Comparison of ENCODE assay signal across 10 cellular contexts in genomic region chr17:57927048-57927723, GRCh38. TPM values are rescaled to one million over a fixed set of nuclear protein-coding genes. Genes with fewer than 3 reads are reported as not detected.
DNase-seq lines count a peak whose midpoint lies in the region; ATAC-seq and TF ChIP-seq lines count a peak whose summit lies in the region.
"Had no signal": no experiment of that assay in that cellular context is flagged by ENCODE, and none has a peak within 500 bp of the region (broad histone marks: within the 10 kb centered on the region; RNA-seq: fewer than 3 reads in every experiment).

No MANE protein-coding gene starts in this region.

- H3K27ac ChIP-seq in PC-3 (ENCODE audit: low read length): peak overlapping the region; percentile 68
- no peak overlapping the region for H3K27ac ChIP-seq in naive thymus-derived CD4-positive, alpha-beta T cell (ENCODE audit: low read depth, low read length)
- H3K27ac ChIP-seq: neutrophil had no signal

- no peak overlapping the region for H3K4me3 ChIP-seq in PC-3 (ENCODE audit: low read length)
- H3K4me3 ChIP-seq in fibroblast of pulmonary artery (replicated peaks; ENCODE audit: low read depth, low read length): no peak overlapping the region
- H3K4me3 ChIP-seq in naive thymus-derived CD4-positive, alpha-beta T cell (ENCODE audit: low read length): no peak overlapping the region

- H4K20me1 ChIP-seq in PC-3 (ENCODE audit: low read length): no peaks in the 10 kb centered on the region

- POLR2A ChIA-PET in PC-3 (lab: Charles Lee; ENCODE audit: unreplicated experiment): interaction anchor here (0.6 to 1.1 kb wide), 2 partner anchors 27 to 71 kb away, joined by 3 to 4 read pairs; no protein-coding TSS in a partner anchor
- POLR2A ChIA-PET in naive thymus-derived CD4-positive, alpha-beta T cell (lab: Charles Lee): interaction anchor here (0.8 kb wide), 1 partner anchor 238 kb away, joined by 3 read pairs; no protein-coding TSS in a partner anchor

- DNase-seq in H4 (ENCODE audit: low spot score) (peak; percentile 75), PC-3 (peak; percentile 85), fibroblast of pulmonary artery (ENCODE audit: low read depth) (peak; percentile 65), renal cortical epithelial cell (ENCODE audit: low read depth) (peak; percentile 81), NCI-H187 treated with DMSO at 0.1 percent for 48 hours (lab: John Stamatoyannopoulos, UW) (no peak)
- no peak for DNase-seq in naive thymus-derived CD4-positive, alpha-beta T cell
- DNase-seq: activated CD4-positive, CD25-positive, alpha-beta regulatory T cell treated with anti-CD3 and anti-CD28 coated beads, Interleukin-2, amount 50 U/mL, for 72 hours had no signal

- no peak overlapping the region for H2AFZ ChIP-seq in PC-3 (ENCODE audit: low read length)

- peak overlapping the region in 1 of 9 donors; percentile 12 for H3K27ac Mint-ChIP-seq in naive thymus-derived CD4-positive, alpha-beta T cell

- no peaks in the 10 kb centered on the region for H3F3A ChIP-seq in PC-3 (ENCODE audit: low read length, unreplicated experiment)

- no peaks in the 10 kb centered on the region for H3K9me3 ChIP-seq in PC-3 (ENCODE audit: low read length)
- H3K9me3 ChIP-seq in naive thymus-derived CD4-positive, alpha-beta T cell (ENCODE audit: control insufficient read depth in 2 of 3, low read length in 3 of 3): no peaks in the 10 kb centered on the region
- H3K9me3 ChIP-seq: neutrophil had no signal

- peaks cover 0 to 5% (median 0%) of the 10 kb centered on the region in 7 donors for H3K4me1 Mint-ChIP-seq in naive thymus-derived CD4-positive, alpha-beta T cell

- ATAC-seq in PC-3 (peak; percentile 96), HG03039 (IDR thresholded peaks at IDR 0.05; ENCODE audit: unreplicated experiment) (no peak), GM19035 (IDR thresholded peaks at IDR 0.05; ENCODE audit: unreplicated experiment) (no peak)
- ATAC-seq in naive thymus-derived CD4-positive, alpha-beta T cell: no peak

- peaks cover 0 to 3% (median 0%) of the 10 kb centered on the region in 5 donors for H3K36me3 Mint-ChIP-seq in naive thymus-derived CD4-positive, alpha-beta T cell

- no peaks in the 10 kb centered on the region for H3K9me3 Mint-ChIP-seq in naive thymus-derived CD4-positive, alpha-beta T cell

- H3K27me3 ChIP-seq in PC-3 (ENCODE audit: low read length): no peaks in the 10 kb centered on the region
- no peaks in the 10 kb centered on the region for H3K27me3 ChIP-seq in naive thymus-derived CD4-positive, alpha-beta T cell (ENCODE audit: control insufficient read depth in 2 of 2, insufficient read depth in 2 of 2, low read length in 2 of 2)
- H3K27me3 ChIP-seq: neutrophil had no signal

- H3K9ac ChIP-seq in PC-3 (ENCODE audit: low read length): peak overlapping the region; percentile 30

- peaks cover 32% of the 10 kb centered on the region for H3K4me1 ChIP-seq in PC-3 (ENCODE audit: insufficient read depth, low read length)
- no peaks in the 10 kb centered on the region for H3K4me1 ChIP-seq in naive thymus-derived CD4-positive, alpha-beta T cell (ENCODE audit: control insufficient read depth in 2 of 2, insufficient read depth in 2 of 2, low read length in 2 of 2)

- intact Hi-C loops in PC-3 (cut with micrococcal nuclease): loop anchor here (2.0 kb wide), 1 partner anchor 34 kb away; no protein-coding TSS in a partner anchor
- intact Hi-C loops in naive thymus-derived CD4-positive, alpha-beta T cell (cut with micrococcal nuclease): no loop called here

- peak overlapping the region; percentile 63 for H3K4me2 ChIP-seq in PC-3 (ENCODE audit: low read length)

- no peak for TF ChIP-seq CTCF in PC-3 (conservative IDR thresholded peaks at IDR 0.05; ENCODE audit: low read depth, low read length)
- no peak for TF ChIP-seq CTCF in fibroblast of pulmonary artery (IDR thresholded peaks at IDR 0.05; ENCODE audit: low read length, missing control alignments)

- BruUV-seq in PC-3 (replicated peaks; lab: Mats Ljungman, UMichigan): no TSS peak

- no peak overlapping the region for H3K4me3 Mint-ChIP-seq in naive thymus-derived CD4-positive, alpha-beta T cell

- H3K79me2 ChIP-seq in PC-3 (ENCODE audit: low read length): peaks cover 79% of the 10 kb centered on the region

- H3K9me2 ChIP-seq in PC-3 (replicated peaks; ENCODE audit: low read length): no peaks in the 10 kb centered on the region; the same call in 1 of the 2 replicates

- peaks cover 0 to 46% (median 4%) of the 10 kb centered on the region in 5 donors for H3K27me3 Mint-ChIP-seq in naive thymus-derived CD4-positive, alpha-beta T cell

- H3K36me3 ChIP-seq in PC-3 (ENCODE audit: low read depth, low read length): no peaks in the 10 kb centered on the region
- no peaks in the 10 kb centered on the region for H3K36me3 ChIP-seq in naive thymus-derived CD4-positive, alpha-beta T cell (ENCODE audit: control insufficient read depth in 2 of 3, insufficient read depth in 3 of 3, low read length in 3 of 3)
- H3K36me3 ChIP-seq: neutrophil had no signal

- CTCF ChIA-PET in PC-3 (lab: Charles Lee): interaction anchor here (0.7 to 1.0 kb wide), 2 partner anchors 52 to 784 kb away, joined by 3 to 6 read pairs; no protein-coding TSS in a partner anchor
- CTCF ChIA-PET in naive thymus-derived CD4-positive, alpha-beta T cell (lab: Charles Lee): interaction anchor here (0.5 to 0.7 kb wide), 2 partner anchors 19 to 37 kb away, joined by 3 to 4 read pairs; no protein-coding TSS in a partner anchor

RNA-seq across cellular contexts. Expression of gene CUEDC1, which starts 28.0 kb away (rescaled TPM):
- 7.4 and 8.1 TPM in 2 replicates for total RNA-seq in H4 (2014; rRNA removed; shearing (Covaris generic))
- 31.6 and 53.4 TPM in 2 replicates for total RNA-seq in PC-3 (2014; rRNA removed)
- total RNA-seq in renal cortical epithelial cell: 10.1 and 20.1 TPM in 2 replicates
- total RNA-seq in naive thymus-derived CD4-positive, alpha-beta T cell: 1 to 10 TPM in 3 of 5 experiments, under 1 TPM in 2; 0.10 to 7.7 (median 1.0) TPM
- polyA plus RNA-seq in naive thymus-derived CD4-positive, alpha-beta T cell: not detected

Comparison
In these comparisons a context has a peak if more than half of its experiments do, and no peak if none do; other contexts are left out.
1. DNase-seq: peak in H4 (single experiment), PC-3 (single experiment), fibroblast of pulmonary artery (single experiment) and renal cortical epithelial cell (single experiment); none in NCI-H187 treated with DMSO at 0.1 percent for 48 hours (single experiment) and naive thymus-derived CD4-positive, alpha-beta T cell (0 of 9).